Comparison of ENCODE assay signal across 1 cellular context in genomic region chr15:65027593-65027992, GRCh38.
TF ChIP-seq lines count a peak whose summit lies in the region.

No MANE protein-coding gene starts in this region.

TF ChIP-seq in GM23338, 12 proteins besides CTCF, POLR2A, EP300 and RAD21:
- no peak for TF ChIP-seq REST (IDR thresholded peaks at IDR 0.05; ENCODE audit: unreplicated experiment)
- TF ChIP-seq EZH2 (IDR thresholded peaks at IDR 0.05; ENCODE audit: low read depth, unreplicated experiment) = no peak
- TF ChIP-seq, protein P1, sequence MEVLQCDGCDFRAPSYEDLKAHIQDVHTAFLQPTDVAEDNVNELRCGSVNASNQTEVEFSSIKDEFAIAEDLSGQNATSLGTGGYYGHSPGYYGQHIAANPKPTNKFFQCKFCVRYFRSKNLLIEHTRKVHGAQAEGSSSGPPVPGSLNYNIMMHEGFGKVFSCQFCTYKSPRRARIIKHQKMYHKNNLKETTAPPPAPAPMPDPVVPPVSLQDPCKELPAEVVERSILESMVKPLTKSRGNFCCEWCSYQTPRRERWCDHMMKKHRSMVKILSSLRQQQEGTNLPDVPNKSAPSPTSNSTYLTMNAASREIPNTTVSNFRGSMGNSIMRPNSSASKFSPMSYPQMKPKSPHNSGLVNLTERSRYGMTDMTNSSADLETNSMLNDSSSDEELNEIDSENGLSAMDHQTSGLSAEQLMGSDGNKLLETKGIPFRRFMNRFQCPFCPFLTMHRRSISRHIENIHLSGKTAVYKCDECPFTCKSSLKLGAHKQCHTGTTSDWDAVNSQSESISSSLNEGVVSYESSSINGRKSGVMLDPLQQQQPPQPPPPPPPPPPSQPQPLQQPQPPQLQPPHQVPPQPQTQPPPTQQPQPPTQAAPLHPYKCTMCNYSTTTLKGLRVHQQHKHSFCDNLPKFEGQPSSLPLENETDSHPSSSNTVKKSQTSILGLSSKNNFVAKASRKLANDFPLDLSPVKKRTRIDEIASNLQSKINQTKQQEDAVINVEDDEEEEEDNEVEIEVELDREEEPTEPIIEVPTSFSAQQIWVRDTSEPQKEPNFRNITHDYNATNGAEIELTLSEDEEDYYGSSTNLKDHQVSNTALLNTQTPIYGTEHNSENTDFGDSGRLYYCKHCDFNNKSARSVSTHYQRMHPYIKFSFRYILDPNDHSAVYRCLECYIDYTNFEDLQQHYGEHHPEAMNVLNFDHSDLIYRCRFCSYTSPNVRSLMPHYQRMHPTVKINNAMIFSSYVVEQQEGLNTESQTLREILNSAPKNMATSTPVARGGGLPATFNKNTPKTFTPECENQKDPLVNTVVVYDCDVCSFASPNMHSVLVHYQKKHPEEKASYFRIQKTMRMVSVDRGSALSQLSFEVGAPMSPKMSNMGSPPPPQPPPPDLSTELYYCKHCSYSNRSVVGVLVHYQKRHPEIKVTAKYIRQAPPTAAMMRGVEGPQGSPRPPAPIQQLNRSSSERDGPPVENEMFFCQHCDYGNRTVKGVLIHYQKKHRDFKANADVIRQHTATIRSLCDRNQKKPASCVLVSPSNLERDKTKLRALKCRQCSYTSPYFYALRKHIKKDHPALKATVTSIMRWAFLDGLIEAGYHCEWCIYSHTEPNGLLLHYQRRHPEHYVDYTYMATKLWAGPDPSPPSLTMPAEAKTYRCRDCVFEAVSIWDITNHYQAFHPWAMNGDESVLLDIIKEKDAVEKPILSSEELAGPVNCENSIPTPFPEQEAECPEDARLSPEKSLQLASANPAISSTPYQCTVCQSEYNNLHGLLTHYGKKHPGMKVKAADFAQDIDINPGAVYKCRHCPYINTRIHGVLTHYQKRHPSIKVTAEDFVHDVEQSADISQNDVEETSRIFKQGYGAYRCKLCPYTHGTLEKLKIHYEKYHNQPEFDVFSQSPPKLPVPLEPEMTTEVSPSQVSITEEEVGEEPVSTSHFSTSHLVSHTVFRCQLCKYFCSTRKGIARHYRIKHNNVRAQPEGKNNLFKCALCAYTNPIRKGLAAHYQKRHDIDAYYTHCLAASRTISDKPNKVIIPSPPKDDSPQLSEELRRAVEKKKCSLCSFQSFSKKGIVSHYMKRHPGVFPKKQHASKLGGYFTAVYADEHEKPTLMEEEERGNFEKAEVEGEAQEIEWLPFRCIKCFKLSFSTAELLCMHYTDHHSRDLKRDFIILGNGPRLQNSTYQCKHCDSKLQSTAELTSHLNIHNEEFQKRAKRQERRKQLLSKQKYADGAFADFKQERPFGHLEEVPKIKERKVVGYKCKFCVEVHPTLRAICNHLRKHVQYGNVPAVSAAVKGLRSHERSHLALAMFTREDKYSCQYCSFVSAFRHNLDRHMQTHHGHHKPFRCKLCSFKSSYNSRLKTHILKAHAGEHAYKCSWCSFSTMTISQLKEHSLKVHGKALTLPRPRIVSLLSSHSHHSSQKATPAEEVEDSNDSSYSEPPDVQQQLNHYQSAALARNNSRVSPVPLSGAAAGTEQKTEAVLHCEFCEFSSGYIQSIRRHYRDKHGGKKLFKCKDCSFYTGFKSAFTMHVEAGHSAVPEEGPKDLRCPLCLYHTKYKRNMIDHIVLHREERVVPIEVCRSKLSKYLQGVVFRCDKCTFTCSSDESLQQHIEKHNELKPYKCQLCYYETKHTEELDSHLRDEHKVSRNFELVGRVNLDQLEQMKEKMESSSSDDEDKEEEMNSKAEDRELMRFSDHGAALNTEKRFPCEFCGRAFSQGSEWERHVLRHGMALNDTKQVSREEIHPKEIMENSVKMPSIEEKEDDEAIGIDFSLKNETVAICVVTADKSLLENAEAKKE (CRISPR knock-in tag; IDR thresholded peaks at IDR 0.05) = no peak
- TF ChIP-seq ETS1 (IDR thresholded peaks at IDR 0.05) = no peak
- TF ChIP-seq ZNF114 (CRISPR knock-in tag; IDR thresholded peaks at IDR 0.05) = no peak
- TF ChIP-seq POLR2AphosphoS5 (IDR thresholded peaks at IDR 0.05; ENCODE audit: low read depth) = no peak
- TF ChIP-seq JUNB (IDR thresholded peaks at IDR 0.05; ENCODE audit: unreplicated experiment) = no peak
- TF ChIP-seq EZH2phosphoT487 (IDR thresholded peaks at IDR 0.05; ENCODE audit: unreplicated experiment) = no peak
- TF ChIP-seq STAT1 (IDR thresholded peaks at IDR 0.05; ENCODE audit: unreplicated experiment) = no peak
